Comparison of ENCODE assay signal across 20 cellular contexts in genomic region chr20:40294747-40295146, GRCh38.
DNase-seq lines count a peak whose midpoint lies in the region; ATAC-seq, FAIRE-seq and TF ChIP-seq lines count a peak whose summit lies in the region.
"Had no signal": no experiment of that assay in that cellular context is flagged by ENCODE, and none has a peak within 500 bp of the region (broad histone marks: within the 10 kb centered on the region; RNA-seq: fewer than 3 reads in every experiment).

No MANE protein-coding gene starts in this region.

- H4K8ac ChIP-seq in mesendoderm (ENCODE audit: low read depth, low read length): no peak overlapping the region

- H3K27ac ChIP-seq in coronary artery (peak overlapping the region; percentile 59 to 69), mesendoderm (ENCODE audit: low read depth, low read length) (no peak overlapping the region), smooth muscle cell (ENCODE audit: low read depth) (no peak overlapping the region), substantia nigra (ENCODE audit: low read depth, low read length, poor library complexity, severe bottlenecking) (no peak overlapping the region), PC-3 (ENCODE audit: low read length) (no peak overlapping the region)
- H3K27ac ChIP-seq: A549 had no signal

- H3K4me2 ChIP-seq in mesendoderm (ENCODE audit: low read length) (no peak overlapping the region), smooth muscle cell (peak overlapping the region; percentile 9), PC-3 (ENCODE audit: low read length) (no peak overlapping the region)
- H3K4me2 ChIP-seq: A549 had no signal

- H3K18ac ChIP-seq in mesendoderm (ENCODE audit: low read length): peak overlapping the region; percentile 22

- no peak overlapping the region for H2BK15ac ChIP-seq in mesendoderm (replicated peaks; ENCODE audit: low read depth)

- no peak overlapping the region for H2AK5ac ChIP-seq in mesendoderm (ENCODE audit: low read length)

- no peak overlapping the region for H2BK120ac ChIP-seq in mesendoderm (ENCODE audit: low read depth, low read length)

- TF ChIP-seq CTCF in coronary artery (IDR thresholded peaks at IDR 0.05): no peak
- TF ChIP-seq CTCF in smooth muscle cell (IDR thresholded peaks at IDR 0.05; ENCODE audit: borderline replicate concordance, insufficient read depth, poor library complexity, severe bottlenecking): no peak
- no peak for TF ChIP-seq CTCF in PC-3 (conservative IDR thresholded peaks at IDR 0.05; ENCODE audit: low read depth, low read length)
- no peak for TF ChIP-seq CTCF in natural killer cell (IDR thresholded peaks at IDR 0.05)

- BruUV-seq in PC-3 (replicated peaks; lab: Mats Ljungman, UMichigan): no TSS peak

- no peaks in the 10 kb centered on the region for H3K79me2 ChIP-seq in mesendoderm (ENCODE audit: control insufficient read depth, insufficient read depth, low read length)
- H3K79me2 ChIP-seq in smooth muscle cell (ENCODE audit: low read depth): no peaks in the 10 kb centered on the region
- H3K79me2 ChIP-seq in PC-3 (ENCODE audit: low read length): no peaks in the 10 kb centered on the region

- H3K27me3 ChIP-seq in mesendoderm (ENCODE audit: insufficient read depth, low read length, poor library complexity) (no peaks in the 10 kb centered on the region), smooth muscle cell (ENCODE audit: low read depth) (no peaks in the 10 kb centered on the region), PC-3 (ENCODE audit: low read length) (no peaks in the 10 kb centered on the region)
- H3K27me3 ChIP-seq: BE2C had no signal

- ATAC-seq in PC-3: no peak
- no peak for ATAC-seq in natural killer cell
- ATAC-seq: A549 had no signal

- H3K4me1 Mint-ChIP-seq in natural killer cell: no peaks in the 10 kb centered on the region
- H3K4me1 Mint-ChIP-seq: CD4-positive, CD25-positive, alpha-beta regulatory T cell had no signal

- CTCF ChIA-PET in PC-3 (lab: Charles Lee): no interaction called here

- peaks cover 0 to 3% of the 10 kb centered on the region in 2 donors for H3K27me3 Mint-ChIP-seq in natural killer cell (ENCODE audit: low read depth in 2 of 2)
- H3K27me3 Mint-ChIP-seq: CD4-positive, CD25-positive, alpha-beta regulatory T cell had no signal

- H4K20me1 ChIP-seq in smooth muscle cell (ENCODE audit: low read depth) (no peaks in the 10 kb centered on the region), PC-3 (ENCODE audit: low read length) (no peaks in the 10 kb centered on the region)

- no CpG with 5 or more reads among the region's 1 CpG for WGBS in mesendoderm (ENCODE audit: extremely low coverage, insufficient coverage, low lambda C conversion rate)
- 11% methylated on average over 1 of the region's 1 CpG for WGBS in smooth muscle cell (ENCODE audit: low lambda C conversion rate)

- H2BK5ac ChIP-seq in mesendoderm (ENCODE audit: low read length): no peak overlapping the region

- H3K36me3 ChIP-seq in mesendoderm (ENCODE audit: control insufficient read depth, insufficient read depth, low read length) (no peaks in the 10 kb centered on the region), smooth muscle cell (ENCODE audit: low read depth) (no peaks in the 10 kb centered on the region), PC-3 (ENCODE audit: low read depth, low read length) (no peaks in the 10 kb centered on the region)
- H3K36me3 ChIP-seq: BE2C had no signal

- no peaks in the 10 kb centered on the region for H3K9me2 ChIP-seq in PC-3 (replicated peaks; ENCODE audit: low read length)

- H2AFZ ChIP-seq in smooth muscle cell (ENCODE audit: low read depth): no peak overlapping the region
- no peak overlapping the region for H2AFZ ChIP-seq in PC-3 (ENCODE audit: low read length)

- no peaks in the 10 kb centered on the region for H3K36me3 Mint-ChIP-seq in natural killer cell
- H3K36me3 Mint-ChIP-seq: CD4-positive, CD25-positive, alpha-beta regulatory T cell had no signal

- H3F3A ChIP-seq in smooth muscle cell (ENCODE audit: low read depth) (no peaks in the 10 kb centered on the region), PC-3 (ENCODE audit: low read length, unreplicated experiment) (no peaks in the 10 kb centered on the region)

- no peak overlapping the region for H3K27ac Mint-ChIP-seq in natural killer cell
- H3K27ac Mint-ChIP-seq: CD4-positive, CD25-positive, alpha-beta regulatory T cell; H9 had no signal

- no peak overlapping the region for H3K4ac ChIP-seq in mesendoderm (ENCODE audit: low read depth, low read length)

- DNase-seq in HT1080 (ENCODE audit: low read depth) (peak; percentile 9), coronary artery (ENCODE audit: low spot score) (no peak), mesendoderm (no peak), smooth muscle cell (lab: John Stamatoyannopoulos, UW; ENCODE audit: unreplicated experiment) (no peak), substantia nigra (lab: John Stamatoyannopoulos, UW) (no peak), PC-3 (no peak), natural killer cell (no peak), GM12891 (ENCODE audit: insufficient read length, low spot score) (no peak)
- DNase-seq: BE2C; CD4-positive, CD25-positive, alpha-beta regulatory T cell; DMS79; H9; Kasumi-1; NCI-H1694; NCI-H2081 treated with DMSO at 0.1 percent for 48 hours; NCI-H2171 treated with DMSO at 0.1 percent for 48 hours; NCI-H524 treated with DMSO at 0.1 percent for 48 hours; NCI-H82; OCI-M1 had no signal

- H4K5ac ChIP-seq in mesendoderm (ENCODE audit: low read length): no peak overlapping the region

- intact Hi-C loops in PC-3 (cut with micrococcal nuclease): no loop called here
- intact Hi-C loops in natural killer cell (cut with micrococcal nuclease): no loop called here

- H3K9me3 Mint-ChIP-seq in natural killer cell: no peaks in the 10 kb centered on the region

- no peak for FAIRE-seq in GM12891 (lab: Jason Lieb, UNC)
- FAIRE-seq: A549 had no signal

- no peak overlapping the region for H3K23ac ChIP-seq in mesendoderm (ENCODE audit: low read length)

- H3K4me3 Mint-ChIP-seq in natural killer cell: no peak overlapping the region
- H3K4me3 Mint-ChIP-seq: CD4-positive, CD25-positive, alpha-beta regulatory T cell; H9 had no signal

- H3K9me3 ChIP-seq in smooth muscle cell (replicated peaks; ENCODE audit: low read depth) (no peaks in the 10 kb centered on the region), PC-3 (ENCODE audit: low read length) (peaks cover 24% of the 10 kb centered on the region)
- H3K9me3 ChIP-seq: A549, BE2C had no signal

- H3K56ac ChIP-seq in mesendoderm (ENCODE audit: low read length): no peak overlapping the region

- H3K4me3 ChIP-seq in coronary artery: no peak overlapping the region
- no peak overlapping the region for H3K4me3 ChIP-seq in mesendoderm (ENCODE audit: low read length)
- no peak overlapping the region for H3K4me3 ChIP-seq in smooth muscle cell
- no peak overlapping the region for H3K4me3 ChIP-seq in PC-3 (ENCODE audit: low read length)
- H3K4me3 ChIP-seq: A549 had no signal

- H3K9ac ChIP-seq in mesendoderm (ENCODE audit: low read length) (no peak overlapping the region), smooth muscle cell (ENCODE audit: low read depth) (no peak overlapping the region), PC-3 (ENCODE audit: low read length) (no peak overlapping the region)

- POLR2A ChIA-PET in PC-3 (lab: Charles Lee; ENCODE audit: unreplicated experiment): no interaction called here

- H3K79me1 ChIP-seq in mesendoderm (ENCODE audit: low read length): no peaks in the 10 kb centered on the region

- H3K4me1 ChIP-seq in mesendoderm (ENCODE audit: control insufficient read depth, low read depth, low read length): no peaks in the 10 kb centered on the region
- H3K4me1 ChIP-seq in smooth muscle cell (ENCODE audit: low read depth): no peaks in the 10 kb centered on the region
- H3K4me1 ChIP-seq in PC-3 (ENCODE audit: insufficient read depth, low read length): no peaks in the 10 kb centered on the region
- H3K4me1 ChIP-seq: A549, BE2C had no signal

- TF ChIP-seq POLR2A in GM12891 (IDR thresholded peaks at IDR 0.05; ENCODE audit: low read depth, low read length): no peak

TF ChIP-seq in GM12891, 5 proteins besides CTCF, POLR2A, EP300 and RAD21:
- TF ChIP-seq POU2F2 (IDR thresholded peaks at IDR 0.05; ENCODE audit: low read depth, low read length): no peak

Comparison
In these comparisons a context has a peak if more than half of its experiments do, and no peak if none do; other contexts are left out.
1. H3K27ac ChIP-seq: peak in coronary artery (2 of 2); none in mesendoderm (single experiment), smooth muscle cell (single experiment), substantia nigra (single experiment) and PC-3 (single experiment).